ENCODE assay signal across 25 cellular contexts in genomic region chr15:89513284-89513683, GRCh38. TPM values are rescaled to one million over a fixed set of nuclear protein-coding genes. Genes with fewer than 3 reads are reported as not detected.
"Had no signal": no experiment of that assay in that cellular context is flagged by ENCODE, and none has a peak within 500 bp of the region (broad histone marks: within the 10 kb centered on the region; RNA-seq: fewer than 3 reads in every experiment).

No MANE protein-coding gene starts in this region.

- DNase-seq: cerebellar nuclear complex; effector memory CD8-positive, alpha-beta T cell; erythroblast; immature natural killer cell; left colon; left ventricle myocardium superior; mesendoderm; naive thymus-derived CD4-positive, alpha-beta T cell; ovary; right cardiac atrium; small intestine; stimulated activated CD4-positive, alpha-beta T cell treated with anti-CD3 and anti-CD28 coated beads, Interleukin-12 subunit alpha, Interleukin-12 subunit beta, amount 100 ng/mL, for 4 hours; stimulated activated CD4-positive, alpha-beta T cell treated with anti-CD3 and anti-CD28 coated beads, Interleukin-4, amount 100 ng/mL, for 1 hour; stimulated activated CD8-positive, alpha-beta memory T cell treated with anti-CD3 and anti-CD28 coated beads, Interleukin-4, amount 100 ng/mL, for 48 hours; stimulated activated naive CD8-positive, alpha-beta T cell treated with anti-CD3 and anti-CD28 coated beads, Interleukin-15, amount 100 ng/mL, for 72 hours; testis; upper lobe of right lung had no signal

- H3K36me3 ChIP-seq: ovary, tibial nerve, upper lobe of right lung had no signal

- H3K4me1 ChIP-seq: testis, tibial nerve, upper lobe of right lung had no signal

- H3K9me3 ChIP-seq: ovary, testis, upper lobe of right lung had no signal

- H3K4me1 Mint-ChIP-seq: immature natural killer cell; naive thymus-derived CD4-positive, alpha-beta T cell; neural crest cell; stimulated activated memory B cell treated with anti-CD40 and anti-IgM and Interleukin-4, amounts not matched to agents 10 μg/mL and 1 μg/mL and 100 μg/mL, for 72 hours; stimulated activated naive CD8-positive, alpha-beta T cell treated with anti-CD3 and anti-CD28 coated beads, Interleukin-15, amount 100 ng/mL, for 72 hours had no signal

- H3K4me3 Mint-ChIP-seq: dendritic cell treated with granulocyte-macrophage colony-stimulating factor and Interleukin-4, amounts not matched to agents 40 ng/mL and 50 ng/mL, for 4 days; effector memory CD8-positive, alpha-beta T cell; immature natural killer cell; naive thymus-derived CD4-positive, alpha-beta T cell; neural crest cell; stimulated activated memory B cell treated with anti-CD40 and anti-IgM and Interleukin-4, amounts not matched to agents 10 μg/mL and 1 μg/mL and 100 μg/mL, for 72 hours; stimulated activated naive CD8-positive, alpha-beta T cell treated with anti-CD3 and anti-CD28 coated beads, Interleukin-15, amount 100 ng/mL, for 72 hours had no signal

- H3K36me3 Mint-ChIP-seq: immature natural killer cell; naive thymus-derived CD4-positive, alpha-beta T cell; stimulated activated memory B cell treated with anti-CD40 and anti-IgM and Interleukin-4, amounts not matched to agents 10 μg/mL and 1 μg/mL and 100 μg/mL, for 72 hours had no signal

- H3K27ac Mint-ChIP-seq: dendritic cell treated with granulocyte-macrophage colony-stimulating factor and Interleukin-4, amounts not matched to agents 40 ng/mL and 50 ng/mL, for 4 days; effector memory CD8-positive, alpha-beta T cell; immature natural killer cell; naive thymus-derived CD4-positive, alpha-beta T cell; stimulated activated memory B cell treated with anti-CD40 and anti-IgM and Interleukin-4, amounts not matched to agents 10 μg/mL and 1 μg/mL and 100 μg/mL, for 72 hours; stimulated activated naive CD8-positive, alpha-beta T cell treated with anti-CD3 and anti-CD28 coated beads, Interleukin-15, amount 100 ng/mL, for 72 hours had no signal

- H3K4me3 ChIP-seq: lung, ovary, testis, tibial nerve, upper lobe of right lung had no signal

- ATAC-seq: effector memory CD8-positive, alpha-beta T cell; left colon; left ventricle myocardium superior; naive thymus-derived CD4-positive, alpha-beta T cell; right cardiac atrium; stimulated activated memory B cell treated with anti-CD40 and anti-IgM and Interleukin-4, amounts not matched to agents 10 μg/mL and 1 μg/mL and 100 μg/mL, for 72 hours; stimulated activated naive CD8-positive, alpha-beta T cell treated with anti-CD3 and anti-CD28 coated beads, Interleukin-15, amount 100 ng/mL, for 72 hours; upper lobe of right lung had no signal

- H3K27ac ChIP-seq: ovary, testis, tibial nerve, upper lobe of right lung had no signal

- H3K27me3 ChIP-seq: ovary, testis had no signal

- H3K9me3 Mint-ChIP-seq: dendritic cell treated with granulocyte-macrophage colony-stimulating factor and Interleukin-4, amounts not matched to agents 40 ng/mL and 50 ng/mL, for 4 days; effector memory CD8-positive, alpha-beta T cell; immature natural killer cell; stimulated activated memory B cell treated with anti-CD40 and anti-IgM and Interleukin-4, amounts not matched to agents 10 μg/mL and 1 μg/mL and 100 μg/mL, for 72 hours; stimulated activated naive CD8-positive, alpha-beta T cell treated with anti-CD3 and anti-CD28 coated beads, Interleukin-15, amount 100 ng/mL, for 72 hours had no signal

RNA-seq across cellular contexts. Expression of gene RHCG, which starts 16.9 kb away (rescaled TPM):
- total RNA-seq: fibroblast of villous mesenchyme; left ventricle myocardium superior; mononuclear cell; naive thymus-derived CD4-positive, alpha-beta T cell; neural crest cell; posterior vena cava; upper lobe of right lung had no signal
- polyA plus RNA-seq: immature natural killer cell; naive thymus-derived CD4-positive, alpha-beta T cell; ovary had no signal
